8 cellular contexts compared by ENCODE assay signal in the genomic region with DNA sequence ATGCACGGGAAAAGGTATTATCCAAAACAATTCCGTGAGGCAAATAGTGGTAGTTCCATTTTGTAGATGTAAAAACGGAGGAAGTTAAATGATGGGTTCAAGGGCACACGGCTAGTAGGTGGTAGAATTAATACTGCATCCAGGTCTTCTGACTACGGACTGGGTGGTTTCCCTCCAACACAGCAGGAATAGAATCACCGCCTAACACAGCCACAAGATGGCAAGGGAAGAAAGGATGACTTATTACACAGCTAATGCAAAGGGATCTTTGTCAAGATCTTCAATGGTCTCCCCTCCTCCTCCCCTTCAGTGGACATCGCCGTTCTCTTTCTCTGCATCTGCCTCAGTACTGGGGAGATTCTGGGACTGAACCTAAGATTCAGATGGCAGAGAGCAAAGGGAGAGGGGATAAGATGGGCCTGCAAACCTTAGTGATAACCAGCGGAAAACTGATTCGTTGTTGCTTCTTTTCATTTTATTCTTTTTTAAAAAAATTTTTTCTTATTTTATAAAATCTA. TPM values are rescaled to one million over a fixed set of nuclear protein-coding genes. Genes with fewer than 3 reads are reported as not detected.
DNase-seq lines count a peak whose midpoint lies in the region; ATAC-seq and TF ChIP-seq lines count a peak whose summit lies in the region.

No MANE protein-coding gene starts in this region.

- POLR2A ChIA-PET in WTC11 (lab: Charles Lee) = interaction anchor here (1.0 kb wide), 2 partner anchors 90 to 173 kb away, joined by 3 read pairs; no protein-coding TSS in a partner anchor

- H3K27ac Mint-ChIP-seq in WTC11 (peak overlapping the region; percentile 91), nephron (peak overlapping the region; percentile 94 to 99 (median 95))

- H3K9me3 Mint-ChIP-seq in WTC11 = no peaks in the 10 kb centered on the region
- H3K9me3 Mint-ChIP-seq in nephron = no peaks in the 10 kb centered on the region

- H3K4me3 ChIP-seq in HFF-Myc (replicated peaks; ENCODE audit: low read depth, low read length) = peak overlapping the region; percentile 68

- no peaks in the 10 kb centered on the region; the same call in 1 of the 2 replicates for H3K27me3 Mint-ChIP-seq in WTC11 (ENCODE audit: low read depth)
- no peaks in the 10 kb centered on the region for H3K27me3 Mint-ChIP-seq in nephron (ENCODE audit: low read depth)

- TF ChIP-seq CTCF in HFF-Myc (IDR thresholded peaks at IDR 0.05; ENCODE audit: low read depth, low read length, missing control alignments) (no peak), WTC11 (IDR thresholded peaks at IDR 0.05) (no peak), nephron (IDR thresholded peaks at IDR 0.05; ENCODE audit: unreplicated experiment in 3 of 3) (peak in 1 of 3 experiments; percentile 21)

- DNase-seq in activated naive CD4-positive, alpha-beta T cell treated with Interleukin-2 at 50 U/mL for 16 hours = peak; percentile 18
- DNase-seq in activated naive CD4-positive, alpha-beta T cell (lab: John Stamatoyannopoulos, UW) = no peak
- no peak for DNase-seq in HFF-Myc (ENCODE audit: extremely low read depth, low read depth)
- DNase-seq in NCI-H1417 (lab: John Stamatoyannopoulos, UW) = peak; percentile 9 to 82 (median 62)
- no peak for DNase-seq in WTC11 (ENCODE audit: low spot score)
- peak; percentile 18 for DNase-seq in fibroblast of peridontal ligament (ENCODE audit: extremely low read depth)
- DNase-seq in T1000 (lab: John Stamatoyannopoulos, UW) = no peak

- H3K4me1 Mint-ChIP-seq in WTC11 (peaks cover 19% of the 10 kb centered on the region), nephron (peaks cover 29% of the 10 kb centered on the region)

- CTCF ChIA-PET in WTC11 (lab: Charles Lee) = interaction anchor here (0.6 to 1.6 kb wide), 2 partner anchors 14 to 156 kb away, joined by 3 read pairs; no protein-coding TSS in a partner anchor

- H3K4me3 Mint-ChIP-seq in WTC11 (peak overlapping the region; percentile 93), nephron (peak overlapping the region; percentile 94 to 100 (median 98))

- peak; percentile 31 for ATAC-seq in WTC11

- H3K36me3 Mint-ChIP-seq in WTC11 (peaks cover 14% of the 10 kb centered on the region), nephron (ENCODE audit: low read depth) (peaks cover 14% of the 10 kb centered on the region)

TF ChIP-seq in WTC11, 78 proteins besides CTCF, POLR2A, EP300 and RAD21:
- TF ChIP-seq TCF7 (CRISPR knock-in tag; IDR thresholded peaks at IDR 0.05; ENCODE audit: low read depth) = no peak
- TF ChIP-seq, protein P1, sequence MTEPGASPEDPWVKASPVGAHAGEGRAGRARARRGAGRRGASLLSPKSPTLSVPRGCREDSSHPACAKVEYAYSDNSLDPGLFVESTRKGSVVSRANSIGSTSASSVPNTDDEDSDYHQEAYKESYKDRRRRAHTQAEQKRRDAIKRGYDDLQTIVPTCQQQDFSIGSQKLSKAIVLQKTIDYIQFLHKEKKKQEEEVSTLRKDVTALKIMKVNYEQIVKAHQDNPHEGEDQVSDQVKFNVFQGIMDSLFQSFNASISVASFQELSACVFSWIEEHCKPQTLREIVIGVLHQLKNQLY (CRISPR knock-in tag; IDR thresholded peaks at IDR 0.05) = no peak
- TF ChIP-seq, protein P2, sequence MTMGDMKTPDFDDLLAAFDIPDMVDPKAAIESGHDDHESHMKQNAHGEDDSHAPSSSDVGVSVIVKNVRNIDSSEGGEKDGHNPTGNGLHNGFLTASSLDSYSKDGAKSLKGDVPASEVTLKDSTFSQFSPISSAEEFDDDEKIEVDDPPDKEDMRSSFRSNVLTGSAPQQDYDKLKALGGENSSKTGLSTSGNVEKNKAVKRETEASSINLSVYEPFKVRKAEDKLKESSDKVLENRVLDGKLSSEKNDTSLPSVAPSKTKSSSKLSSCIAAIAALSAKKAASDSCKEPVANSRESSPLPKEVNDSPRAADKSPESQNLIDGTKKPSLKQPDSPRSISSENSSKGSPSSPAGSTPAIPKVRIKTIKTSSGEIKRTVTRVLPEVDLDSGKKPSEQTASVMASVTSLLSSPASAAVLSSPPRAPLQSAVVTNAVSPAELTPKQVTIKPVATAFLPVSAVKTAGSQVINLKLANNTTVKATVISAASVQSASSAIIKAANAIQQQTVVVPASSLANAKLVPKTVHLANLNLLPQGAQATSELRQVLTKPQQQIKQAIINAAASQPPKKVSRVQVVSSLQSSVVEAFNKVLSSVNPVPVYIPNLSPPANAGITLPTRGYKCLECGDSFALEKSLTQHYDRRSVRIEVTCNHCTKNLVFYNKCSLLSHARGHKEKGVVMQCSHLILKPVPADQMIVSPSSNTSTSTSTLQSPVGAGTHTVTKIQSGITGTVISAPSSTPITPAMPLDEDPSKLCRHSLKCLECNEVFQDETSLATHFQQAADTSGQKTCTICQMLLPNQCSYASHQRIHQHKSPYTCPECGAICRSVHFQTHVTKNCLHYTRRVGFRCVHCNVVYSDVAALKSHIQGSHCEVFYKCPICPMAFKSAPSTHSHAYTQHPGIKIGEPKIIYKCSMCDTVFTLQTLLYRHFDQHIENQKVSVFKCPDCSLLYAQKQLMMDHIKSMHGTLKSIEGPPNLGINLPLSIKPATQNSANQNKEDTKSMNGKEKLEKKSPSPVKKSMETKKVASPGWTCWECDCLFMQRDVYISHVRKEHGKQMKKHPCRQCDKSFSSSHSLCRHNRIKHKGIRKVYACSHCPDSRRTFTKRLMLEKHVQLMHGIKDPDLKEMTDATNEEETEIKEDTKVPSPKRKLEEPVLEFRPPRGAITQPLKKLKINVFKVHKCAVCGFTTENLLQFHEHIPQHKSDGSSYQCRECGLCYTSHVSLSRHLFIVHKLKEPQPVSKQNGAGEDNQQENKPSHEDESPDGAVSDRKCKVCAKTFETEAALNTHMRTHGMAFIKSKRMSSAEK (CRISPR knock-in tag; IDR thresholded peaks at IDR 0.05; ENCODE audit: borderline replicate concordance) = no peak
- TF ChIP-seq TEAD1 (CRISPR knock-in tag; IDR thresholded peaks at IDR 0.05) = no peak
- TF ChIP-seq IRF2 (CRISPR knock-in tag; IDR thresholded peaks at IDR 0.05; ENCODE audit: borderline replicate concordance, low read depth) = no peak
- TF ChIP-seq, protein P3, sequence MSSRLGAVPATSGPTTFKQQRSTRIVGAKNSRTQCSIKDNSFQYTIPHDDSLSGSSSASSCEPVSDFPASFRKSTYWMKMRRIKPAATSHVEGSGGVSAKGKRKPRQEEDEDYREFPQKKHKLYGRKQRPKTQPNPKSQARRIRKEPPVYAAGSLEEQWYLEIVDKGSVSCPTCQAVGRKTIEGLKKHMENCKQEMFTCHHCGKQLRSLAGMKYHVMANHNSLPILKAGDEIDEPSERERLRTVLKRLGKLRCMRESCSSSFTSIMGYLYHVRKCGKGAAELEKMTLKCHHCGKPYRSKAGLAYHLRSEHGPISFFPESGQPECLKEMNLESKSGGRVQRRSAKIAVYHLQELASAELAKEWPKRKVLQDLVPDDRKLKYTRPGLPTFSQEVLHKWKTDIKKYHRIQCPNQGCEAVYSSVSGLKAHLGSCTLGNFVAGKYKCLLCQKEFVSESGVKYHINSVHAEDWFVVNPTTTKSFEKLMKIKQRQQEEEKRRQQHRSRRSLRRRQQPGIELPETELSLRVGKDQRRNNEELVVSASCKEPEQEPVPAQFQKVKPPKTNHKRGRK (CRISPR knock-in tag; IDR thresholded peaks at IDR 0.05; ENCODE audit: borderline replicate concordance) = no peak
- TF ChIP-seq FOXK1 (CRISPR knock-in tag; IDR thresholded peaks at IDR 0.05) = no peak
- no peak for TF ChIP-seq KAT7 (CRISPR knock-in tag; IDR thresholded peaks at IDR 0.05; ENCODE audit: borderline replicate concordance)
- TF ChIP-seq, protein P4, sequence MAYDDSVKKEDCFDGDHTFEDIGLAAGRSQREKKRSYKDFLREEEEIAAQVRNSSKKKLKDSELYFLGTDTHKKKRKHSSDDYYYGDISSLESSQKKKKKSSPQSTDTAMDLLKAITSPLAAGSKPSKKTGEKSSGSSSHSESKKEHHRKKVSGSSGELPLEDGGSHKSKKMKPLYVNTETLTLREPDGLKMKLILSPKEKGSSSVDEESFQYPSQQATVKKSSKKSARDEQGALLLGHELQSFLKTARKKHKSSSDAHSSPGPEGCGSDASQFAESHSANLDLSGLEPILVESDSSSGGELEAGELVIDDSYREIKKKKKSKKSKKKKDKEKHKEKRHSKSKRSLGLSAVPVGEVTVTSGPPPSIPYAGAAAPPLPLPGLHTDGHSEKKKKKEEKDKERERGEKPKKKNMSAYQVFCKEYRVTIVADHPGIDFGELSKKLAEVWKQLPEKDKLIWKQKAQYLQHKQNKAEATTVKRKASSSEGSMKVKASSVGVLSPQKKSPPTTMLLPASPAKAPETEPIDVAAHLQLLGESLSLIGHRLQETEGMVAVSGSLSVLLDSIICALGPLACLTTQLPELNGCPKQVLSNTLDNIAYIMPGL (CRISPR knock-in tag; IDR thresholded peaks at IDR 0.05) = no peak
- no peak for TF ChIP-seq ETV6 (CRISPR knock-in tag; IDR thresholded peaks at IDR 0.05)
- no peak for TF ChIP-seq FOXP1 (CRISPR knock-in tag; IDR thresholded peaks at IDR 0.05; ENCODE audit: borderline replicate concordance)
- TF ChIP-seq SP1 (CRISPR knock-in tag; conservative IDR thresholded peaks at IDR 0.05) = no peak
- TF ChIP-seq, protein P5, sequence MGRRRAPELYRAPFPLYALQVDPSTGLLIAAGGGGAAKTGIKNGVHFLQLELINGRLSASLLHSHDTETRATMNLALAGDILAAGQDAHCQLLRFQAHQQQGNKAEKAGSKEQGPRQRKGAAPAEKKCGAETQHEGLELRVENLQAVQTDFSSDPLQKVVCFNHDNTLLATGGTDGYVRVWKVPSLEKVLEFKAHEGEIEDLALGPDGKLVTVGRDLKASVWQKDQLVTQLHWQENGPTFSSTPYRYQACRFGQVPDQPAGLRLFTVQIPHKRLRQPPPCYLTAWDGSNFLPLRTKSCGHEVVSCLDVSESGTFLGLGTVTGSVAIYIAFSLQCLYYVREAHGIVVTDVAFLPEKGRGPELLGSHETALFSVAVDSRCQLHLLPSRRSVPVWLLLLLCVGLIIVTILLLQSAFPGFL (CRISPR knock-in tag; IDR thresholded peaks at IDR 0.05; ENCODE audit: borderline replicate concordance) = no peak
- TF ChIP-seq ZBTB21 (CRISPR knock-in tag; IDR thresholded peaks at IDR 0.05; ENCODE audit: borderline replicate concordance) = no peak

RNA-seq across cellular contexts. Expression of a gene that starts 0.6 kb away (rescaled TPM):
- 34.3 to 36.2 TPM (median 34.4 TPM) in 3 replicates for total RNA-seq in WTC11 (2021)

Comparison
In these comparisons a context has a peak if more than half of its experiments do, and no peak if none do; other contexts are left out.
1. DNase-seq: peak in activated naive CD4-positive, alpha-beta T cell treated with Interleukin-2 at 50 U/mL for 16 hours (single experiment), NCI-H1417 (3 of 3) and fibroblast of peridontal ligament (single experiment); none in activated naive CD4-positive, alpha-beta T cell (0 of 4), HFF-Myc (single experiment), WTC11 (single experiment) and T1000 (single experiment).